ENCODE assay signal across 17 cellular contexts in the genomic region with DNA sequence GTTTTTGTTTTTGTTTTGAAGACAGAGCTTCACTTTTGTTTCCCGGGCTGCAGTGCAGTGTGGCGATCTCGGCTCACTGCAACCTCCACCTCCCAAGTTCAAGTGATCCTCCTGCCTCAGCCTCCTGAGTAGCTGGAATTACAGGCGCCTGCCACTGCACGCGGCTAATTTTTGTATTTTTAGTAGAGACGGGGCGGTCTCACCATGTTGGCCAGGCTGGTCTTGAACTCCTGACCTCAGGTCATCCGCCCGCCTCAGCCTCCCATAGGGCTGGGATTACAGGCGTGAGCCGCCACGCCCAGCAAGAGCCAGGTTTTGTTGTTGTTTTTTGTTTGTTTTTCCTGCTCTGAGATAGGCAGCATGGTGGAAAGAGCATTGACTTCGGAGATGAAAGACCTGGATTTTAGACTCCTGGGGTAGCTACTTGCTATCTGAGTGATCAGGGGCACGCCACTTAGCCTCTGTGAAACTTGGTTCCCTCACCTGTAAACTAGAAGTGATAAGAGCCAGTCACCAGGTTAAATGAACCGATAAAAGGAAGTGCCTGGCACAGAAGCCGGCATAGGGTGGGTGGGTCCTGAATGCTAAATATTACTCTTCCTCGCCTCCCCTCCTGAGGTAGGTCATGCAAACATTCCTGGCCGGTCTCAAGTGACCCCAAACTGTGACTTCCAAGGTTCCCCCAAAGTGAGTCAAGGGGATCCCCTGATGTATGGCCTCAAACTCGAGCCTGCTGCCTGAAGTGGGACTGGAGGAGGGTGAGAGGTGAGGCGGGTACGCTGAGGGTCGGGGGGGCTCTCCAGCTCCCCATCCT.
DNase-seq lines count a peak whose midpoint lies in the region; ATAC-seq and TF ChIP-seq lines count a peak whose summit lies in the region.
"Had no signal": no experiment of that assay in that cellular context is flagged by ENCODE, and none has a peak within 500 bp of the region (broad histone marks: within the 10 kb centered on the region; RNA-seq: fewer than 3 reads in every experiment).

No MANE protein-coding gene starts in this region.

- H3K9me3 Mint-ChIP-seq in mesothelial cell of epicardium (peaks cover 4% of the 10 kb centered on the region), nephron progenitor cell (peaks cover 4% of the 10 kb centered on the region)
- H3K9me3 Mint-ChIP-seq: HFFc6; stimulated activated naive CD8-positive, alpha-beta T cell treated with anti-CD3 and anti-CD28 coated beads, Interleukin-15, Interleukin-2, amounts not matched to agents 100 ng/mL and 50 ng/mL, for 24 hours had no signal

- intact Hi-C loops in cardiac septum (cut with DNase I) (no loop called here), left cardiac atrium (cut with DNase I) (no loop called here), colonic mucosa (cut with DNase I) (no loop called here)

- H3K4me1 Mint-ChIP-seq in mesothelial cell of epicardium (peaks cover 51% of the 10 kb centered on the region), nephron progenitor cell (peaks cover 11% of the 10 kb centered on the region)

- no peak overlapping the region for H3K9ac ChIP-seq in colonic mucosa (ENCODE audit: low read depth in 2 of 2, low read length in 2 of 2)

- peak overlapping the region; percentile 55 for H3K27ac Mint-ChIP-seq in mesothelial cell of epicardium
- no peak overlapping the region for H3K27ac Mint-ChIP-seq in nephron progenitor cell
- H3K27ac Mint-ChIP-seq: HFFc6; stimulated activated naive CD8-positive, alpha-beta T cell treated with anti-CD3 and anti-CD28 coated beads, Interleukin-15, Interleukin-2, amounts not matched to agents 100 ng/mL and 50 ng/mL, for 24 hours had no signal

- no peaks in the 10 kb centered on the region for H3K27me3 ChIP-seq in colonic mucosa
- H3K27me3 ChIP-seq: spleen had no signal

- no peaks in the 10 kb centered on the region for H3K9me3 ChIP-seq in colonic mucosa
- H3K9me3 ChIP-seq: spleen had no signal

- no peak for ATAC-seq in left cardiac atrium
- ATAC-seq in HG03342 (IDR thresholded peaks at IDR 0.05; ENCODE audit: unreplicated experiment) = no peak

- H3K4me3 ChIP-seq in colonic mucosa (no peak overlapping the region), coronary artery (no peak overlapping the region)
- H3K4me3 ChIP-seq: cardiac muscle cell, spleen had no signal

- H3K4me1 ChIP-seq in colonic mucosa = peaks cover 4% of the 10 kb centered on the region

- no peaks in the 10 kb centered on the region for H3K36me3 ChIP-seq in colonic mucosa
- H3K36me3 ChIP-seq: cardiac muscle cell had no signal

- H3K27ac ChIP-seq in colonic mucosa (peak overlapping the region; percentile 71), coronary artery (no peak overlapping the region)
- H3K27ac ChIP-seq: cardiac muscle cell, spleen had no signal

- H3K4me3 Mint-ChIP-seq in mesothelial cell of epicardium (no peak overlapping the region), nephron progenitor cell (no peak overlapping the region)
- H3K4me3 Mint-ChIP-seq: HFFc6; stimulated activated naive CD8-positive, alpha-beta T cell treated with anti-CD3 and anti-CD28 coated beads, Interleukin-15, Interleukin-2, amounts not matched to agents 100 ng/mL and 50 ng/mL, for 24 hours had no signal

- DNase-seq in cardiac septum (ENCODE audit: low spot score) (peak; percentile 44), left cardiac atrium (no peak), colonic mucosa (peak; percentile 60), mesothelial cell of epicardium (ENCODE audit: low spot score in 2 of 2, unreplicated experiment in 2 of 2) (peak in 1 of 2 experiments; percentile 20), iPS-NIHi7 (ENCODE audit: extremely low spot score) (no peak), nephron progenitor cell (no peak), coronary artery (ENCODE audit: low spot score) (no peak)
- DNase-seq: effector memory CD4-positive, alpha-beta T cell; foreskin melanocyte; HFFc6; midbrain; NK-92 treated with Interleukin-12 subunit alpha and Interleukin-12 subunit beta, amount 100 ng/mL, for 24 hours; spleen; T-helper 1 cell had no signal

- H3K27me3 Mint-ChIP-seq in mesothelial cell of epicardium (ENCODE audit: low read depth) (no peaks in the 10 kb centered on the region), nephron progenitor cell (ENCODE audit: low read depth, poor library complexity) (peaks cover 10% of the 10 kb centered on the region)
- H3K27me3 Mint-ChIP-seq: stimulated activated naive CD8-positive, alpha-beta T cell treated with anti-CD3 and anti-CD28 coated beads, Interleukin-15, Interleukin-2, amounts not matched to agents 100 ng/mL and 50 ng/mL, for 24 hours had no signal

- H3K36me3 Mint-ChIP-seq in mesothelial cell of epicardium (no peaks in the 10 kb centered on the region), nephron progenitor cell (ENCODE audit: low read depth) (no peaks in the 10 kb centered on the region)

- TF ChIP-seq CTCF in colonic mucosa (IDR thresholded peaks at IDR 0.05) (no peak), mesothelial cell of epicardium (IDR thresholded peaks at IDR 0.05; ENCODE audit: unreplicated experiment) (no peak), nephron progenitor cell (IDR thresholded peaks at IDR 0.05) (no peak), coronary artery (IDR thresholded peaks at IDR 0.05) (no peak)

Comparison
In these comparisons a context has a peak if more than half of its experiments do, and no peak if none do; other contexts are left out.
1. DNase-seq: peak in cardiac septum (single experiment) and colonic mucosa (single experiment); none in left cardiac atrium (single experiment), iPS-NIHi7 (single experiment), nephron progenitor cell (single experiment) and coronary artery (single experiment).